In genomic region chr11:125168875-125169537, GRCh38 we compare ENCODE assay signal across 11 cellular contexts. TPM values are rescaled to one million over a fixed set of nuclear protein-coding genes. Genes with fewer than 3 reads are reported as not detected.
DNase-seq lines count a peak whose midpoint lies in the region; TF ChIP-seq lines count a peak whose summit lies in the region.
"Had no signal": no experiment of that assay in that cellular context is flagged by ENCODE, and none has a peak within 500 bp of the region (broad histone marks: within the 10 kb centered on the region; RNA-seq: fewer than 3 reads in every experiment).

No MANE protein-coding gene starts in this region.

- H3K36me3 ChIP-seq in SK-N-MC (ENCODE audit: insufficient read depth, low read length) = no peaks in the 10 kb centered on the region
- no peaks in the 10 kb centered on the region for H3K36me3 ChIP-seq in esophagus squamous epithelium
- no peaks in the 10 kb centered on the region for H3K36me3 ChIP-seq in neural cell (ENCODE audit: insufficient read depth, low read length)
- no peaks in the 10 kb centered on the region for H3K36me3 ChIP-seq in transverse colon

- peak overlapping the region; percentile 63 for H3K9ac ChIP-seq in SK-N-MC (ENCODE audit: insufficient read length)
- H3K9ac ChIP-seq in neural cell (ENCODE audit: low read length) = no peak overlapping the region

- H2AFZ ChIP-seq in neural cell (ENCODE audit: low read depth, low read length) = no peak overlapping the region

- H3K27me3 ChIP-seq in esophagus squamous epithelium = peaks cover 0 to 38% (median 2%) of the 10 kb centered on the region in 4 donors
- H3K27me3 ChIP-seq in neural cell (ENCODE audit: insufficient read depth, low read depth, low read length) = no peaks in the 10 kb centered on the region
- peaks cover 51% of the 10 kb centered on the region for H3K27me3 ChIP-seq in transverse colon

- TF ChIP-seq CTCF in esophagus squamous epithelium (IDR thresholded peaks at IDR 0.05) (no peak), neural cell (IDR thresholded peaks at IDR 0.05; ENCODE audit: poor library complexity, severe bottlenecking) (no peak), transverse colon (IDR thresholded peaks at IDR 0.05) (no peak)

- DNase-seq in SK-N-MC (ENCODE audit: low read depth, low spot score) (no peak), esophagus squamous epithelium (lab: John Stamatoyannopoulos, UW) (no peak), transverse colon (no peak), occipital lobe (lab: John Stamatoyannopoulos, UW) (no peak), NCI-H146 (lab: John Stamatoyannopoulos, UW) (no peak), DMS53 (lab: John Stamatoyannopoulos, UW) (no peak)
- DNase-seq in stimulated activated CD4-positive, alpha-beta T cell treated with anti-CD3 and anti-CD28 coated beads, Interleukin-4, amount 100 ng/mL, for 24 hours = no peak
- DNase-seq: natural killer cell; NCI-H2107; stimulated activated naive CD4-positive, alpha-beta T cell had no signal

- no peak for TF ChIP-seq POLR2A in esophagus squamous epithelium (IDR thresholded peaks at IDR 0.05)
- no peak for TF ChIP-seq POLR2A in transverse colon (IDR thresholded peaks at IDR 0.05)

- intact Hi-C loops in esophagus squamous epithelium (cut with DNase I) (no loop called here), transverse colon (cut with DNase I; ENCODE audit: low total_unique reads) (no loop called here)

- in situ Hi-C loops in transverse colon (cut with MboI; ENCODE audit: low pct_ligation_motif_present in 1 of 4, low pct_unique_long_range_greater_than_20kb in 1 of 4, low sequenced_read_pairs in 3 of 4) = loop anchor here in 3 of 4 donors (10.0 to 25.0 kb wide), 2 partner anchors 168 to 176 kb away; no protein-coding TSS in a partner anchor

- H4K20me1 ChIP-seq in neural cell (ENCODE audit: insufficient read depth) = no peaks in the 10 kb centered on the region

- H3K4me2 ChIP-seq in neural cell (ENCODE audit: low read length) = no peak overlapping the region

- H3K9me2 ChIP-seq in neural cell (ENCODE audit: insufficient read depth, low read length) = no peaks in the 10 kb centered on the region

- 65 to 72% methylated on average over 14 of the region's 14 CpGs for WGBS in esophagus squamous epithelium, 2 donors
- WGBS in transverse colon (ENCODE audit: low coverage in 1 of 2), 2 donors = 61 to 63% methylated on average over 13 to 14 of the region's 14 CpGs

- H3K4me1 ChIP-seq in esophagus squamous epithelium = peaks cover 15 to 71% (median 35%) of the 10 kb centered on the region in 3 donors
- peaks cover 4 to 52% (median 16%) of the 10 kb centered on the region in 4 donors for H3K4me1 ChIP-seq in transverse colon

- H3K9me3 ChIP-seq in SK-N-MC (ENCODE audit: low read depth, low read length) (no peaks in the 10 kb centered on the region), esophagus squamous epithelium (no peaks in the 10 kb centered on the region), neural cell (ENCODE audit: low read length) (no peaks in the 10 kb centered on the region), transverse colon (no peaks in the 10 kb centered on the region)

- H3K79me2 ChIP-seq in neural cell (replicated peaks; ENCODE audit: insufficient read depth, low read length) = peaks cover 47% of the 10 kb centered on the region

- H3K27ac ChIP-seq in SK-N-MC = peak overlapping the region; percentile 100
- peak overlapping the region in 3 of 4 donors; percentile 70 to 85 (median 84) for H3K27ac ChIP-seq in esophagus squamous epithelium
- peak overlapping the region; percentile 1 for H3K27ac ChIP-seq in neural cell (ENCODE audit: low read length)
- peak overlapping the region; percentile 72 to 91 (median 84) for H3K27ac ChIP-seq in transverse colon

- peaks cover 10% of the 10 kb centered on the region for H3F3A ChIP-seq in neural cell (ENCODE audit: insufficient read depth, low read length, poor library complexity, severe bottlenecking)

- no peak for TF ChIP-seq RAD21 in neural cell (conservative IDR thresholded peaks at IDR 0.05)

- TF ChIP-seq EP300 in neural cell (conservative IDR thresholded peaks at IDR 0.05; ENCODE audit: poor library complexity, severe bottlenecking) (no peak), transverse colon (IDR thresholded peaks at IDR 0.05; ENCODE audit: low read depth) (no peak)

- H3K4me3 ChIP-seq in SK-N-MC = peak overlapping the region; percentile 88
- H3K4me3 ChIP-seq in esophagus squamous epithelium = no peak overlapping the region
- no peak overlapping the region for H3K4me3 ChIP-seq in neural cell (ENCODE audit: low read length)
- H3K4me3 ChIP-seq in transverse colon = no peak overlapping the region

TF ChIP-seq in neural cell, 6 proteins besides CTCF, POLR2A, EP300 and RAD21:
- TF ChIP-seq TAF1 (IDR thresholded peaks at IDR 0.05; ENCODE audit: low read depth) = no peak
- peak; percentile 18 for TF ChIP-seq REST (IDR thresholded peaks at IDR 0.05; ENCODE audit: borderline replicate concordance)
- TF ChIP-seq POLR2AphosphoS5 (IDR thresholded peaks at IDR 0.05) = peak; percentile 29

RNA-seq across cellular contexts. Expression of gene PKNOX2, which starts 4.5 kb away (rescaled TPM):
- total RNA-seq in esophagus squamous epithelium (1 to 10 TPM in 2 of 4 donors, under 1 TPM in 1, not detected in 1; 0.40 to 5.9 (median 1.1) TPM), transverse colon (1 to 10 TPM in 1 of 4 donors, under 1 TPM in 2, not detected in 1; 0.27 to 4.8 (median 0.75) TPM), occipital lobe (5.3 TPM)
- polyA plus RNA-seq in neural cell = 0.99 and 1.2 TPM in 2 replicates
- 4.7 and 7.8 TPM in 2 replicates for polyA minus RNA-seq in neural cell
- total RNA-seq: natural killer cell had no signal

RNA-seq across cellular contexts. Expression of gene TMEM218, which starts 57.6 kb away (rescaled TPM):
- total RNA-seq in esophagus squamous epithelium (10 to 100 TPM in 3 of 4 donors, 1 to 10 TPM in 1; 7.5 to 17.3 (median 13.9) TPM), transverse colon (10 to 100 TPM in 2 of 4 donors, 1 to 10 TPM in 2; 2.6 to 18.2 (median 10.6) TPM), occipital lobe (23.9 TPM)
- 70.0 and 86.6 TPM in 2 replicates for polyA plus RNA-seq in neural cell
- 23.1 and 30.6 TPM in 2 replicates for polyA minus RNA-seq in neural cell

Comparison
In these comparisons a context has a peak if more than half of its experiments do, and no peak if none do; other contexts are left out.
1. H3K27ac ChIP-seq: peak in every context shown above with its lines; median percentile 100 in SK-N-MC; 84 in esophagus squamous epithelium; 84 in transverse colon; 1 in neural cell.